Comparison of ENCODE assay signal across 22 cellular contexts in genomic region chr10:72561745-72562166, GRCh38.
DNase-seq lines count a peak whose midpoint lies in the region; ATAC-seq and TF ChIP-seq lines count a peak whose summit lies in the region.
"Had no signal": no experiment of that assay in that cellular context is flagged by ENCODE, and none has a peak within 500 bp of the region (broad histone marks: within the 10 kb centered on the region; RNA-seq: fewer than 3 reads in every experiment).

No MANE protein-coding gene starts in this region.

- no peaks in the 10 kb centered on the region for H3K9me3 Mint-ChIP-seq in natural killer cell treated with Interleukin-12 subunit alpha and Interleukin-12 subunit beta and Interleukin-15 and Interleukin-18, amount 100 ng/mL, for 72 hours
- H3K9me3 Mint-ChIP-seq in natural killer cell (no peaks in the 10 kb centered on the region), IgD-negative memory B cell (no peaks in the 10 kb centered on the region)
- no peaks in the 10 kb centered on the region for H3K9me3 Mint-ChIP-seq in stimulated activated memory B cell treated with anti-CD40 and anti-IgM and Interleukin-4, amounts not matched to agents 10 μg/mL and 1 μg/mL and 100 μg/mL, for 72 hours
- H3K9me3 Mint-ChIP-seq: CD4-positive, alpha-beta T cell; T-cell had no signal

- no peak for TF ChIP-seq CTCF in natural killer cell (IDR thresholded peaks at IDR 0.05)

- no peak for ATAC-seq in natural killer cell treated with Interleukin-12 subunit alpha and Interleukin-12 subunit beta and Interleukin-15 and Interleukin-18, amount 100 ng/mL, for 72 hours
- ATAC-seq in natural killer cell (no peak), GM21390 (IDR thresholded peaks at IDR 0.05; ENCODE audit: unreplicated experiment) (peak; percentile 42), GM21360 (IDR thresholded peaks at IDR 0.05; ENCODE audit: unreplicated experiment) (no peak)
- peak; percentile 80 for ATAC-seq in stimulated activated memory B cell treated with anti-CD40 and anti-IgM and Interleukin-4, amounts not matched to agents 10 μg/mL and 1 μg/mL and 100 μg/mL, for 72 hours
- ATAC-seq: A549, left cardiac atrium, T-cell had no signal

- peak overlapping the region; percentile 38 for H3K4me3 Mint-ChIP-seq in natural killer cell treated with Interleukin-12 subunit alpha and Interleukin-12 subunit beta and Interleukin-15 and Interleukin-18, amount 100 ng/mL, for 72 hours
- H3K4me3 Mint-ChIP-seq in natural killer cell (no peak overlapping the region), IgD-negative memory B cell (peak overlapping the region in 2 of 4 donors; percentile 70 to 71)
- H3K4me3 Mint-ChIP-seq in stimulated activated memory B cell treated with anti-CD40 and anti-IgM and Interleukin-4, amounts not matched to agents 10 μg/mL and 1 μg/mL and 100 μg/mL, for 72 hours: no peak overlapping the region
- H3K4me3 Mint-ChIP-seq: CD4-positive, alpha-beta T cell; T-cell had no signal

- peaks cover 19 to 34% of the 10 kb centered on the region in 2 donors for H3K4me1 Mint-ChIP-seq in natural killer cell treated with Interleukin-12 subunit alpha and Interleukin-12 subunit beta and Interleukin-15 and Interleukin-18, amount 100 ng/mL, for 72 hours (ENCODE audit: low read depth in 2 of 2)
- H3K4me1 Mint-ChIP-seq in natural killer cell (peaks cover 7 to 8% of the 10 kb centered on the region in 2 donors), IgD-negative memory B cell (peaks cover 21 to 22% (median 21%) of the 10 kb centered on the region in 3 donors)
- H3K4me1 Mint-ChIP-seq in stimulated activated memory B cell treated with anti-CD40 and anti-IgM and Interleukin-4, amounts not matched to agents 10 μg/mL and 1 μg/mL and 100 μg/mL, for 72 hours: peaks cover 31% of the 10 kb centered on the region

- intact Hi-C loops in natural killer cell (cut with micrococcal nuclease): no loop called here

- no peaks in the 10 kb centered on the region for H3K27me3 Mint-ChIP-seq in natural killer cell treated with Interleukin-12 subunit alpha and Interleukin-12 subunit beta and Interleukin-15 and Interleukin-18, amount 100 ng/mL, for 72 hours
- no peaks in the 10 kb centered on the region for H3K27me3 Mint-ChIP-seq in natural killer cell (ENCODE audit: low read depth in 2 of 2)
- no peaks in the 10 kb centered on the region for H3K27me3 Mint-ChIP-seq in IgD-negative memory B cell
- H3K27me3 Mint-ChIP-seq in stimulated activated memory B cell treated with anti-CD40 and anti-IgM and Interleukin-4, amounts not matched to agents 10 μg/mL and 1 μg/mL and 100 μg/mL, for 72 hours: no peaks in the 10 kb centered on the region
- H3K27me3 Mint-ChIP-seq: CD4-positive, alpha-beta T cell; T-cell had no signal

- H3K27ac Mint-ChIP-seq in natural killer cell treated with Interleukin-12 subunit alpha and Interleukin-12 subunit beta and Interleukin-15 and Interleukin-18, amount 100 ng/mL, for 72 hours: peak overlapping the region in 1 of 2 donors; percentile 62
- H3K27ac Mint-ChIP-seq in natural killer cell: no peak overlapping the region
- peak overlapping the region; percentile 46 to 89 (median 88) for H3K27ac Mint-ChIP-seq in IgD-negative memory B cell
- peak overlapping the region; percentile 65 for H3K27ac Mint-ChIP-seq in stimulated activated memory B cell treated with anti-CD40 and anti-IgM and Interleukin-4, amounts not matched to agents 10 μg/mL and 1 μg/mL and 100 μg/mL, for 72 hours
- H3K27ac Mint-ChIP-seq: CD4-positive, alpha-beta T cell; T-cell had no signal

- no peak for DNase-seq in natural killer cell treated with Interleukin-12 subunit alpha and Interleukin-12 subunit beta and Interleukin-15 and Interleukin-18, amount 100 ng/mL, for 72 hours (ENCODE audit: low spot score)
- DNase-seq in natural killer cell (no peak), H4 (ENCODE audit: low spot score) (no peak)
- no peak for DNase-seq in effector CD4-positive, alpha-beta T cell
- DNase-seq: activated CD4-positive, CD25-positive, alpha-beta regulatory T cell treated with anti-CD3 and anti-CD28 coated beads, Interleukin-2, amount 50 U/mL, for 72 hours; activated gamma-delta T cell treated with Interleukin-2 at 50 U/mL for 16 hours; CD4-positive, alpha-beta T cell; DMS79 treated with DMSO at 0.1 percent for 48 hours; H7; IMR-90; left cardiac atrium; midbrain; NCI-H1048; NCI-H2171; NCI-H774; RPMI8226; T-cell had no signal

- H3K36me3 Mint-ChIP-seq in natural killer cell treated with Interleukin-12 subunit alpha and Interleukin-12 subunit beta and Interleukin-15 and Interleukin-18, amount 100 ng/mL, for 72 hours: peaks cover 19% of the 10 kb centered on the region
- peaks cover 5% of the 10 kb centered on the region for H3K36me3 Mint-ChIP-seq in natural killer cell
- peaks cover 12% of the 10 kb centered on the region for H3K36me3 Mint-ChIP-seq in IgD-negative memory B cell
- H3K36me3 Mint-ChIP-seq in stimulated activated memory B cell treated with anti-CD40 and anti-IgM and Interleukin-4, amounts not matched to agents 10 μg/mL and 1 μg/mL and 100 μg/mL, for 72 hours: peaks cover 41% of the 10 kb centered on the region

Comparison
In these comparisons a context has a peak if more than half of its experiments do, and no peak if none do; other contexts are left out.
1. ATAC-seq: peak in GM21390 (single experiment) and stimulated activated memory B cell treated with anti-CD40 and anti-IgM and Interleukin-4, amounts not matched to agents 10 μg/mL and 1 μg/mL and 100 μg/mL, for 72 hours (single experiment); none in natural killer cell treated with Interleukin-12 subunit alpha and Interleukin-12 subunit beta and Interleukin-15 and Interleukin-18, amount 100 ng/mL, for 72 hours (0 of 2), natural killer cell (0 of 3) and GM21360 (single experiment).
2. H3K27ac Mint-ChIP-seq: peak in IgD-negative memory B cell (3 of 3) and stimulated activated memory B cell treated with anti-CD40 and anti-IgM and Interleukin-4, amounts not matched to agents 10 μg/mL and 1 μg/mL and 100 μg/mL, for 72 hours (single experiment); none in natural killer cell (0 of 2).